Comparison of ENCODE assay signal across 6 cellular contexts in genomic region chr13:35146686-35147085, GRCh38.
"Had no signal": no experiment of that assay in that cellular context is flagged by ENCODE, and none has a peak within 500 bp of the region (broad histone marks: within the 10 kb centered on the region; RNA-seq: fewer than 3 reads in every experiment).

No MANE protein-coding gene starts in this region.

- H3K4me3 Mint-ChIP-seq: GM23338, HFFc6 had no signal

- DNase-seq: HFFc6, IMR-90, KG1 had no signal

- ATAC-seq: GM23338, HCT116, K562 had no signal

- H3K9me3 Mint-ChIP-seq: GM23338, HFFc6 had no signal

- H3K4me1 Mint-ChIP-seq: GM23338 had no signal
